8 cellular contexts compared by ENCODE assay signal in genomic region chr6:2245954-2246863, GRCh38. TPM values are rescaled to one million over a fixed set of nuclear protein-coding genes. Genes with fewer than 3 reads are reported as not detected.
DNase-seq lines count a peak whose midpoint lies in the region; ATAC-seq and TF ChIP-seq lines count a peak whose summit lies in the region.

No MANE protein-coding gene starts in this region.

- peaks cover 8% of the 10 kb centered on the region for H3K36me3 ChIP-seq in CD4-positive, CD25-positive, alpha-beta regulatory T cell (ENCODE audit: control insufficient read depth, insufficient read depth, low read length)
- no peaks in the 10 kb centered on the region for H3K36me3 ChIP-seq in HUES64 (ENCODE audit: insufficient read depth, low read length)
- no peaks in the 10 kb centered on the region for H3K36me3 ChIP-seq in prostate gland

- peak overlapping the region; percentile 83 for H3K27ac ChIP-seq in CD4-positive, CD25-positive, alpha-beta regulatory T cell (ENCODE audit: insufficient read depth, low read length, poor library complexity, severe bottlenecking)
- H3K27ac ChIP-seq in HUES64 (ENCODE audit: low read depth, low read length) = peak overlapping the region; percentile 60
- peak overlapping the region; percentile 89 to 92 for H3K27ac ChIP-seq in prostate gland

- H3K27ac Mint-ChIP-seq in CD4-positive, CD25-positive, alpha-beta regulatory T cell = peak overlapping the region; percentile 96 to 97 (median 97)
- H3K27ac Mint-ChIP-seq in activated naive CD8-positive, alpha-beta T cell treated with anti-CD3 and anti-CD28 coated beads, Interleukin-2, amount 10 ng/mL, durations not matched to agents 7 days and 5 days = peak overlapping the region; percentile 94

- no peak for TF ChIP-seq CTCF in prostate gland (IDR thresholded peaks at IDR 0.05)

- POLR2A ChIA-PET in activated naive CD8-positive, alpha-beta T cell treated with anti-CD3 and anti-CD28 coated beads, Interleukin-2, amount 10 ng/mL, durations not matched to agents 7 days and 5 days (lab: Charles Lee) = no interaction called here

- H3K9me3 Mint-ChIP-seq in CD4-positive, CD25-positive, alpha-beta regulatory T cell = no peaks in the 10 kb centered on the region
- H3K9me3 Mint-ChIP-seq in activated naive CD8-positive, alpha-beta T cell treated with anti-CD3 and anti-CD28 coated beads, Interleukin-2, amount 10 ng/mL, durations not matched to agents 7 days and 5 days = no peaks in the 10 kb centered on the region

- WGBS in HUES64 = 20% methylated on average over 26 of the region's 26 CpGs
- WGBS in prostate gland = 16% methylated on average over 26 of the region's 26 CpGs

- peaks cover 13% of the 10 kb centered on the region for H3K36me3 Mint-ChIP-seq in CD4-positive, CD25-positive, alpha-beta regulatory T cell
- peaks cover 20% of the 10 kb centered on the region for H3K36me3 Mint-ChIP-seq in activated naive CD8-positive, alpha-beta T cell treated with anti-CD3 and anti-CD28 coated beads, Interleukin-2, amount 10 ng/mL, durations not matched to agents 7 days and 5 days

- peak; percentile 36 for TF ChIP-seq POLR2A in prostate gland (IDR thresholded peaks at IDR 0.05)

- H3K4me1 ChIP-seq in CD4-positive, CD25-positive, alpha-beta regulatory T cell (ENCODE audit: control insufficient read depth, insufficient read depth, low read length, poor library complexity, severe bottlenecking) = peaks cover 24% of the 10 kb centered on the region
- H3K4me1 ChIP-seq in HUES64 (ENCODE audit: insufficient read depth, low read length) (peaks cover 17% of the 10 kb centered on the region), prostate gland (replicated peaks) (no peaks in the 10 kb centered on the region)

- no peak for ATAC-seq in CD4-positive, CD25-positive, alpha-beta regulatory T cell (ENCODE audit: low read depth in 2 of 2)
- ATAC-seq in GM19455 (IDR thresholded peaks at IDR 0.05; ENCODE audit: unreplicated experiment) (peak; percentile 22), left ventricle myocardium superior (peak; percentile 34)
- peak; percentile 2 for ATAC-seq in activated naive CD8-positive, alpha-beta T cell treated with anti-CD3 and anti-CD28 coated beads, Interleukin-2, amount 10 ng/mL, durations not matched to agents 7 days and 5 days (ENCODE audit: low read depth)

- DNase-seq in CD4-positive, CD25-positive, alpha-beta regulatory T cell = peak; percentile 43 to 59 (median 45)
- DNase-seq in RKO (ENCODE audit: low spot score) (peak; percentile 94), left ventricle myocardium superior (no peak), prostate gland (ENCODE audit: low spot score) (peak; percentile 84), NCI-H1048 (lab: John Stamatoyannopoulos, UW) (no peak)
- DNase-seq in activated naive CD8-positive, alpha-beta T cell treated with anti-CD3 and anti-CD28 coated beads, Interleukin-2, amount 10 ng/mL, durations not matched to agents 7 days and 5 days = peak; percentile 51

- H3K4me3 ChIP-seq in CD4-positive, CD25-positive, alpha-beta regulatory T cell (ENCODE audit: low read depth, low read length) = peak overlapping the region; percentile 94
- H3K4me3 ChIP-seq in HUES64 (ENCODE audit: low read length) (peak overlapping the region; percentile 86), prostate gland (peak overlapping the region; percentile 73 to 96)

- peak overlapping the region; percentile 77 for H3K9ac ChIP-seq in HUES64 (ENCODE audit: low read depth, low read length)

- no peaks in the 10 kb centered on the region for H3K27me3 Mint-ChIP-seq in CD4-positive, CD25-positive, alpha-beta regulatory T cell
- no peaks in the 10 kb centered on the region for H3K27me3 Mint-ChIP-seq in activated naive CD8-positive, alpha-beta T cell treated with anti-CD3 and anti-CD28 coated beads, Interleukin-2, amount 10 ng/mL, durations not matched to agents 7 days and 5 days

- H3K9me3 ChIP-seq in CD4-positive, CD25-positive, alpha-beta regulatory T cell (ENCODE audit: control insufficient read depth in 2 of 2, low read length in 2 of 2) = no peaks in the 10 kb centered on the region
- H3K9me3 ChIP-seq in HUES64 (ENCODE audit: insufficient read depth, low read depth, low read length) (no peaks in the 10 kb centered on the region), prostate gland (no peaks in the 10 kb centered on the region)

- H3K4me1 Mint-ChIP-seq in CD4-positive, CD25-positive, alpha-beta regulatory T cell = peaks cover 26 to 61% (median 49%) of the 10 kb centered on the region in 4 donors
- H3K4me1 Mint-ChIP-seq in activated naive CD8-positive, alpha-beta T cell treated with anti-CD3 and anti-CD28 coated beads, Interleukin-2, amount 10 ng/mL, durations not matched to agents 7 days and 5 days = peaks cover 42% of the 10 kb centered on the region

- H3K27me3 ChIP-seq in CD4-positive, CD25-positive, alpha-beta regulatory T cell (ENCODE audit: control insufficient read depth, insufficient read depth, low read length) = no peaks in the 10 kb centered on the region
- H3K27me3 ChIP-seq in HUES64 (ENCODE audit: insufficient read depth, low read length) (peaks cover 9% of the 10 kb centered on the region), prostate gland (replicated peaks; ENCODE audit: insufficient read depth) (no peaks in the 10 kb centered on the region)

- intact Hi-C loops in left ventricle myocardium superior (cut with micrococcal nuclease) = loop anchor here (5.0 kb wide), 1 partner anchor 381 kb away; no protein-coding TSS in a partner anchor
- intact Hi-C loops in prostate gland (cut with DNase I) = no loop called here

- peak overlapping the region; percentile 90 to 99 (median 95) for H3K4me3 Mint-ChIP-seq in CD4-positive, CD25-positive, alpha-beta regulatory T cell
- H3K4me3 Mint-ChIP-seq in activated naive CD8-positive, alpha-beta T cell treated with anti-CD3 and anti-CD28 coated beads, Interleukin-2, amount 10 ng/mL, durations not matched to agents 7 days and 5 days = peak overlapping the region; percentile 90

RNA-seq across cellular contexts. Expression of gene GMDS, which starts 0.8 kb away (rescaled TPM):
- total RNA-seq in CD4-positive, CD25-positive, alpha-beta regulatory T cell = 19.8 TPM
- 10 to 100 TPM; 17.5 to 23.9 (median 20.3) TPM for polyA plus RNA-seq in CD4-positive, CD25-positive, alpha-beta regulatory T cell
- polyA plus RNA-seq in HUES64 (2013, experiment 1 of 2) = 17.2 TPM
- 17.7 TPM for polyA plus RNA-seq in HUES64 (2013, experiment 2 of 2)
- total RNA-seq in activated naive CD8-positive, alpha-beta T cell treated with anti-CD3 and anti-CD28 coated beads, Interleukin-2, amount 10 ng/mL, durations not matched to agents 7 days and 5 days = 10 to 100 TPM; 29.2 to 34.3 TPM
- total RNA-seq in left ventricle myocardium superior = 6.4 TPM
- total RNA-seq in prostate gland = 10 to 100 TPM; 24.9 to 29.9 TPM

Comparison
In these comparisons a context has a peak if more than half of its experiments do, and no peak if none do; other contexts are left out.
1. ATAC-seq: peak in GM19455 (single experiment), activated naive CD8-positive, alpha-beta T cell treated with anti-CD3 and anti-CD28 coated beads, Interleukin-2, amount 10 ng/mL, durations not matched to agents 7 days and 5 days (single experiment) and left ventricle myocardium superior (single experiment); none in CD4-positive, CD25-positive, alpha-beta regulatory T cell (0 of 2).
2. DNase-seq: peak in CD4-positive, CD25-positive, alpha-beta regulatory T cell (3 of 3), RKO (single experiment), activated naive CD8-positive, alpha-beta T cell treated with anti-CD3 and anti-CD28 coated beads, Interleukin-2, amount 10 ng/mL, durations not matched to agents 7 days and 5 days (single experiment) and prostate gland (single experiment); none in left ventricle myocardium superior (single experiment) and NCI-H1048 (single experiment).
3. Peak in every context shown above with its lines, with median percentiles within 50 percentile points of each other: H3K27ac ChIP-seq and H3K4me3 ChIP-seq.